ENCODE assay signal across 8 cellular contexts in the genomic region with DNA sequence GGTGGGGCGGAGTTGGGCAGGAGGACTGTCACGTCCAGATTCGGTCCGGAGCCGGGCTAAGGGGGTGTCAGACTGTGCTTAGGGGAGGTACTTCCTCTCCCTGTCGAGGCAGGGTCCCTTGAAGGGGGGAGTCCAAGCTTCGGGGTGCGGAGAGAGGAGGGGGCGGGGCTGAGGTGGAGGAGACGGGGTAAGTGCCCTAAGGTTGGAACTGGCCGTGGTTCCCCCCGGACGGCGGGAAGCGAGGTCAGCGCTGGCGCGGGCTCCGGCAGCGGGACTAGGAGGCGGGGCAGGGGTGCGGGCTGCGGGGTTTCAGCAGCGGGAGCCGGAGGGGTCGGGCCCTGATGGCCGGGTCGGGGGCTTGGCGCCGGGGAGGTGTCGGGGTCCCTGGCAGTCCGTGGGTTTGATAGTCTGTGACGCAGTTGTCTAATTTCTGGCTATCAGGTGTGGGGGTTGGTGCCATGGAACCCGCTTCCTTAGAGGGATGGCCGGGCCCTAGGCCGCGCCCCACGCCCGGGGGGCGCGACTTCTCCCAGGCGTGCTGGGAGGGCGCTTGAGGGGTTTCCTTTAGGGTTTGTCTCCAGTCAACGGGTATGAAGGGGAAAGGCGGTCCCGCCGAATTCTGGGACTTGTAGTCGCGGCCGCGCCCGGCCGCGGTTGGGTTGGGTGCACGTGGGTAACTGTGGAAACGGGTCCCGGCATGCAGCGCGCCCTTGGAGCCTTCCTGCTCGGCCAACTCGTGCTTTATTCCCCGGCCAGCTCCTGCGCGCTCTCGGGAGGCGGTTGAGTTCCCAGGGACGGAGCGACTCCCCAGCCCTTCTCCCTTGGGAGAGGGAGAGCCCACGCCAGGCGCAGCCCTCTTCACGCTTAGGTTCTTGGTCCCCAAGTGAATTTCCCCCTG. TPM values are rescaled to one million over a fixed set of nuclear protein-coding genes. Genes with fewer than 3 reads are reported as not detected.
DNase-seq lines count a peak whose midpoint lies in the region; ATAC-seq and TF ChIP-seq lines count a peak whose summit lies in the region.

No MANE protein-coding gene starts in this region.

- no peaks in the 10 kb centered on the region for H3K27me3 Mint-ChIP-seq in natural killer cell treated with Interleukin-12 subunit alpha and Interleukin-12 subunit beta and Interleukin-15 and Interleukin-18, amount 100 ng/mL, for 72 hours

- in situ Hi-C loops in GM23248 (cut with MboI), result no loop called here

- H3K9ac ChIP-seq in GM23248, result peak overlapping the region; percentile 76
- peak overlapping the region; percentile 86 for H3K9ac ChIP-seq in Karpas-422 (ENCODE audit: low read length)

- peaks cover 18 to 20% of the 10 kb centered on the region in 2 donors for H3K4me1 Mint-ChIP-seq in natural killer cell treated with Interleukin-12 subunit alpha and Interleukin-12 subunit beta and Interleukin-15 and Interleukin-18, amount 100 ng/mL, for 72 hours (ENCODE audit: low read depth in 2 of 2)

- peak overlapping the region; percentile 71 to 84 for H3K27ac Mint-ChIP-seq in natural killer cell treated with Interleukin-12 subunit alpha and Interleukin-12 subunit beta and Interleukin-15 and Interleukin-18, amount 100 ng/mL, for 72 hours

- H3F3A ChIP-seq in DOHH2 (ENCODE audit: control insufficient read depth, insufficient read depth) (peaks cover 8% of the 10 kb centered on the region; the same call in 1 of the 2 replicates), GM23248 (ENCODE audit: insufficient read depth) (no peaks in the 10 kb centered on the region)

- H3K4me1 ChIP-seq in DOHH2 (ENCODE audit: control insufficient read depth, low read length) (peaks cover 13% of the 10 kb centered on the region), GM23248 (ENCODE audit: insufficient read depth) (peaks cover 16% of the 10 kb centered on the region), Karpas-422 (ENCODE audit: low read length) (peaks cover 58% of the 10 kb centered on the region)

- H3K4me3 ChIP-seq in DOHH2 (ENCODE audit: low read length), result peak overlapping the region; percentile 95
- peak overlapping the region; percentile 85 for H3K4me3 ChIP-seq in GM23248
- peak overlapping the region; percentile 93 for H3K4me3 ChIP-seq in Karpas-422 (ENCODE audit: low read length)
- H3K4me3 ChIP-seq in fibroblast of pulmonary artery (replicated peaks; ENCODE audit: low read depth, low read length), result peak overlapping the region; percentile 66

- H4K20me1 ChIP-seq in DOHH2 (ENCODE audit: control insufficient read depth, insufficient read depth, low read depth, low read length) (no peaks in the 10 kb centered on the region), GM23248 (ENCODE audit: insufficient read depth) (peaks cover 14% of the 10 kb centered on the region; the same call in 1 of the 2 replicates), Karpas-422 (ENCODE audit: insufficient read depth, low read depth, low read length) (peaks cover 25% of the 10 kb centered on the region)

- WGBS in GM23248 (ENCODE audit: low coverage in 1 of 2, low lambda C conversion rate in 2 of 2, missing lambda C conversion rate in 2 of 2), 2 experiments, result 0 to 1% methylated on average over 42 to 71 of the region's 71 CpGs

- H3K4me3 Mint-ChIP-seq in natural killer cell treated with Interleukin-12 subunit alpha and Interleukin-12 subunit beta and Interleukin-15 and Interleukin-18, amount 100 ng/mL, for 72 hours, result peak overlapping the region; percentile 87

- H3K4me2 ChIP-seq in DOHH2 (ENCODE audit: low read length) (peak overlapping the region; percentile 90), GM23248 (ENCODE audit: unreplicated experiment) (peak overlapping the region; percentile 77), Karpas-422 (ENCODE audit: low read depth, low read length, poor library complexity, severe bottlenecking) (peak overlapping the region; percentile 95)

- no peaks in the 10 kb centered on the region for H3K9me3 ChIP-seq in DOHH2 (ENCODE audit: control insufficient read depth, insufficient read depth, low read length)
- H3K9me3 ChIP-seq in GM23248 (ENCODE audit: low read depth), result no peaks in the 10 kb centered on the region
- no peaks in the 10 kb centered on the region for H3K9me3 ChIP-seq in Karpas-422 (ENCODE audit: low read length)

- H3K9me3 Mint-ChIP-seq in natural killer cell treated with Interleukin-12 subunit alpha and Interleukin-12 subunit beta and Interleukin-15 and Interleukin-18, amount 100 ng/mL, for 72 hours, result no peaks in the 10 kb centered on the region

- DNase-seq in GM23248, result peak; percentile 98
- DNase-seq in Karpas-422, result peak; percentile 81
- DNase-seq in RPMI7951 (ENCODE audit: low read depth), result peak; percentile 91
- DNase-seq in activated T-helper 9 cell treated with anti-CD3 and anti-CD28 coated beads, Interleukin-2, amount 50 U/mL, for 16 hours (ENCODE audit: low read depth), result peak; percentile 70
- peak; percentile 96 for DNase-seq in fibroblast of pulmonary artery (ENCODE audit: low read depth)
- peak; percentile 87 for DNase-seq in natural killer cell treated with Interleukin-12 subunit alpha and Interleukin-12 subunit beta and Interleukin-15 and Interleukin-18, amount 100 ng/mL, for 72 hours (ENCODE audit: low spot score)
- DNase-seq in stimulated activated naive CD8-positive, alpha-beta T cell treated with anti-CD3 and anti-CD28 coated beads, Interleukin-15, Interleukin-2, amounts not matched to agents 100 U/mL and 50 U/mL, for 24 hours, result peak; percentile 87

- H3K9me2 ChIP-seq in DOHH2 (replicated peaks; ENCODE audit: control insufficient read depth, low read length) (no peaks in the 10 kb centered on the region), GM23248 (ENCODE audit: insufficient read depth) (no peaks in the 10 kb centered on the region), Karpas-422 (replicated peaks; ENCODE audit: insufficient read depth, low read length) (no peaks in the 10 kb centered on the region)

- TF ChIP-seq CTCF in DOHH2 (IDR thresholded peaks at IDR 0.05; ENCODE audit: low read depth, low read length, poor library complexity, severe bottlenecking), result no peak
- no peak for TF ChIP-seq CTCF in fibroblast of pulmonary artery (IDR thresholded peaks at IDR 0.05; ENCODE audit: low read length, missing control alignments)

- peak; percentile 49 to 51 for ATAC-seq in natural killer cell treated with Interleukin-12 subunit alpha and Interleukin-12 subunit beta and Interleukin-15 and Interleukin-18, amount 100 ng/mL, for 72 hours
- ATAC-seq in stimulated activated naive CD8-positive, alpha-beta T cell treated with anti-CD3 and anti-CD28 coated beads, Interleukin-15, Interleukin-2, amounts not matched to agents 100 U/mL and 50 U/mL, for 24 hours, result peak; percentile 53

- no peaks in the 10 kb centered on the region for H3K36me3 Mint-ChIP-seq in natural killer cell treated with Interleukin-12 subunit alpha and Interleukin-12 subunit beta and Interleukin-15 and Interleukin-18, amount 100 ng/mL, for 72 hours

- 0 out of 2 replicates have a peak, but pooled peaks cover 10% of the 10 kb centered on the region for H3K36me3 ChIP-seq in DOHH2 (ENCODE audit: control insufficient read depth, low read length)
- no peaks in the 10 kb centered on the region for H3K36me3 ChIP-seq in GM23248 (ENCODE audit: low read depth)
- H3K36me3 ChIP-seq in Karpas-422 (ENCODE audit: insufficient read depth, low read length), result peaks cover 30% of the 10 kb centered on the region

- H3K27me3 ChIP-seq in DOHH2 (ENCODE audit: control insufficient read depth, low read length), result no peaks in the 10 kb centered on the region
- H3K27me3 ChIP-seq in GM23248 (replicated peaks; ENCODE audit: insufficient read depth), result no peaks in the 10 kb centered on the region
- H3K27me3 ChIP-seq in Karpas-422 (ENCODE audit: low read length), result no peaks in the 10 kb centered on the region

- peak overlapping the region; percentile 55 for H2AFZ ChIP-seq in GM23248
- H2AFZ ChIP-seq in Karpas-422 (ENCODE audit: low read length), result no peak overlapping the region; the same call in 1 of the 2 replicates

- H3K27ac ChIP-seq in DOHH2 (ENCODE audit: low read depth, low read length) (no peak overlapping the region), GM23248 (peak overlapping the region; percentile 69), Karpas-422 (ENCODE audit: low read length) (peak overlapping the region; percentile 75)

- H3K79me2 ChIP-seq in DOHH2 (ENCODE audit: control insufficient read depth, low read length) (peaks cover 57% of the 10 kb centered on the region), GM23248 (ENCODE audit: insufficient read depth) (peaks cover 56% of the 10 kb centered on the region), Karpas-422 (ENCODE audit: low read length) (peaks cover 57% of the 10 kb centered on the region)

RNA-seq across cellular contexts. Expression of gene DCUN1D4, which starts 1.5 kb away (rescaled TPM):
- total RNA-seq in GM23248 (2014; rRNA removed; shearing (Covaris generic)), result 33.2 and 47.9 TPM in 2 replicates
- polyA plus RNA-seq in GM23248 (2016; fragmentation: Nextera tagmentation; extraction: Ambion mirVana), result 46.8 TPM in 2 replicates
- total RNA-seq in Karpas-422 (2014; rRNA removed; shearing (Covaris generic); ENCODE audit: low replicate concordance), result 23.8 and 78.6 TPM in 2 replicates
- total RNA-seq in RPMI7951 (2014; rRNA removed; shearing (Covaris generic)), result 24.6 and 25.8 TPM in 2 replicates
- 10 to 100 TPM; 29.3 to 30.4 TPM for total RNA-seq in natural killer cell treated with Interleukin-12 subunit alpha and Interleukin-12 subunit beta and Interleukin-15 and Interleukin-18, amount 100 ng/mL, for 72 hours
